1 cellular context compared by ENCODE assay signal in genomic region chr4:176320340-176320975, GRCh38.
TF ChIP-seq lines count a peak whose summit lies in the region.

No MANE protein-coding gene starts in this region.

TF ChIP-seq in HepG2, 621 proteins besides CTCF, POLR2A, EP300 and RAD21 (continued from another document and continues in another):
- TF ChIP-seq ZBTB4 (CRISPR knock-in tag; IDR thresholded peaks at IDR 0.05; ENCODE audit: borderline replicate concordance) (no peak), ZFP91 (CRISPR knock-in tag; IDR thresholded peaks at IDR 0.05; ENCODE audit: borderline replicate concordance) (0 out of 2 replicates have a peak, but pooled peaks have one; percentile 6), MTF2 (CRISPR knock-in tag; IDR thresholded peaks at IDR 0.05; ENCODE audit: borderline replicate concordance) (no peak), NCOA2 (CRISPR knock-in tag; IDR thresholded peaks at IDR 0.05) (no peak), ZNF264 (CRISPR knock-in tag; IDR thresholded peaks at IDR 0.05) (peak; percentile 30; the same call in 1 of the 2 replicates), ZNF496 (CRISPR knock-in tag; IDR thresholded peaks at IDR 0.05; ENCODE audit: insufficient replicate concordance) (no peak), YY1 (IDR thresholded peaks at IDR 0.05; ENCODE audit: insufficient read depth, insufficient replicate concordance, low read depth, low read length) (no peak), ZNF83 (CRISPR knock-in tag; IDR thresholded peaks at IDR 0.05; ENCODE audit: borderline replicate concordance) (no peak), SMAD9 (CRISPR knock-in tag; IDR thresholded peaks at IDR 0.05) (no peak), ELK4 (CRISPR knock-in tag; IDR thresholded peaks at IDR 0.05; ENCODE audit: borderline replicate concordance) (no peak), RAD51 (IDR thresholded peaks at IDR 0.05; ENCODE audit: borderline replicate concordance) (no peak), SIN3B (IDR thresholded peaks at IDR 0.05; ENCODE audit: low read length) (no peak), THAP11 (CRISPR knock-in tag; IDR thresholded peaks at IDR 0.05) (0 out of 2 replicates have a peak, but pooled peaks have one; percentile 25), ZBTB49 (CRISPR knock-in tag; IDR thresholded peaks at IDR 0.05; ENCODE audit: borderline replicate concordance) (no peak), ZNF253 (CRISPR knock-in tag; IDR thresholded peaks at IDR 0.05; ENCODE audit: borderline replicate concordance) (no peak), ZFYVE20 (CRISPR knock-in tag; IDR thresholded peaks at IDR 0.05; ENCODE audit: borderline replicate concordance, low read depth) (no peak), MAFG (CRISPR knock-in tag; IDR thresholded peaks at IDR 0.05) (no peak), JUNB (CRISPR knock-in tag; IDR thresholded peaks at IDR 0.05; ENCODE audit: borderline replicate concordance) (0 out of 2 replicates have a peak, but pooled peaks have one; percentile 18), ZC3H4 (CRISPR knock-in tag; IDR thresholded peaks at IDR 0.05; ENCODE audit: borderline replicate concordance) (no peak), ZNF773 (CRISPR knock-in tag; IDR thresholded peaks at IDR 0.05; ENCODE audit: borderline replicate concordance) (peak; percentile 90; the same call in 1 of the 2 replicates), HOXD1 (CRISPR knock-in tag; IDR thresholded peaks at IDR 0.05) (no peak), FOXP1 (IDR thresholded peaks at IDR 0.05) (no peak), FOXP1 (CRISPR knock-in tag; IDR thresholded peaks at IDR 0.05) (no peak), USF2 (IDR thresholded peaks at IDR 0.05; ENCODE audit: low read depth, low read length) (no peak), USF2 (CRISPR knock-in tag; IDR thresholded peaks at IDR 0.05; ENCODE audit: borderline replicate concordance) (no peak), ZSCAN31 (CRISPR knock-in tag; IDR thresholded peaks at IDR 0.05; ENCODE audit: low read depth) (no peak), BRD4 (CRISPR knock-in tag; IDR thresholded peaks at IDR 0.05) (no peak), DMTF1 (CRISPR knock-in tag; IDR thresholded peaks at IDR 0.05) (no peak), SATB2 (CRISPR knock-in tag; IDR thresholded peaks at IDR 0.05) (no peak), TEF (CRISPR knock-in tag; IDR thresholded peaks at IDR 0.05) (no peak), ZNF543 (CRISPR knock-in tag; IDR thresholded peaks at IDR 0.05) (0 out of 2 replicates have a peak, but pooled peaks have one; percentile 39), SCMH1 (CRISPR knock-in tag; IDR thresholded peaks at IDR 0.05; ENCODE audit: borderline replicate concordance) (no peak), ZNF136 (CRISPR knock-in tag; IDR thresholded peaks at IDR 0.05; ENCODE audit: low read depth) (no peak), SOX5 (CRISPR knock-in tag; IDR thresholded peaks at IDR 0.05; ENCODE audit: borderline replicate concordance) (no peak; the same call in 1 of the 2 replicates), PHF5A (CRISPR knock-in tag; IDR thresholded peaks at IDR 0.05; ENCODE audit: low read depth, unreplicated experiment) (no peak), SP1 (IDR thresholded peaks at IDR 0.05) (no peak), SP1 (CRISPR knock-in tag; IDR thresholded peaks at IDR 0.05) (no peak), CSRNP1 (CRISPR knock-in tag; IDR thresholded peaks at IDR 0.05) (no peak), BATF2 (CRISPR knock-in tag; IDR thresholded peaks at IDR 0.05) (no peak), LBX2 (CRISPR knock-in tag; IDR thresholded peaks at IDR 0.05; ENCODE audit: borderline replicate concordance) (no peak), NRL (CRISPR knock-in tag; IDR thresholded peaks at IDR 0.05; ENCODE audit: borderline replicate concordance) (no peak; the same call in 1 of the 2 replicates), ZGPAT (CRISPR knock-in tag; IDR thresholded peaks at IDR 0.05) (no peak), ZNF781 (CRISPR knock-in tag; IDR thresholded peaks at IDR 0.05; ENCODE audit: borderline replicate concordance, not compliant biosample characterization) (no peak)
